ENCODE assay signal across 8 cellular contexts in genomic region chr7:130492519-130493274, GRCh38. TPM values are rescaled to one million over a fixed set of nuclear protein-coding genes. Genes with fewer than 3 reads are reported as not detected.
DNase-seq lines count a peak whose midpoint lies in the region; ATAC-seq, FAIRE-seq and TF ChIP-seq lines count a peak whose summit lies in the region.

No MANE protein-coding gene starts in this region.

- CTCF ChIA-PET in Calu3 (lab: Charles Lee), result no interaction called here

- DNase-seq in Calu3, result no peak
- peak; percentile 68 for DNase-seq in NCI-H69 (lab: John Stamatoyannopoulos, UW)
- peak; percentile 21 for DNase-seq in epithelial cell of esophagus (ENCODE audit: low read depth)
- no peak for DNase-seq in progenitor cell of endocrine pancreas (ENCODE audit: low spot score, unreplicated experiment)
- no peak for DNase-seq in DMS 273 (lab: John Stamatoyannopoulos, UW; ENCODE audit: unreplicated experiment)
- no peak for DNase-seq in frontal cortex (ENCODE audit: low spot score in 2 of 2)
- DNase-seq in DMS 273 treated with DMSO at 0.1 percent for 48 hours (lab: John Stamatoyannopoulos, UW), result no peak

- H3K27ac Mint-ChIP-seq in Calu3 (ENCODE audit: unreplicated experiment), result no peak overlapping the region
- H3K27ac Mint-ChIP-seq in progenitor cell of endocrine pancreas, result peak overlapping the region; percentile 93

- FAIRE-seq in frontal cortex (lab: Jason Lieb, UNC), result no peak

- H3K4me1 Mint-ChIP-seq in Calu3 (ENCODE audit: low read depth, unreplicated experiment) (peaks cover 24% of the 10 kb centered on the region), progenitor cell of endocrine pancreas (ENCODE audit: low read depth) (peaks cover 46% of the 10 kb centered on the region)

- intact Hi-C loops in Calu3 (cut with micrococcal nuclease; ENCODE audit: unreplicated experiment), result no loop called here

- H3K27me3 Mint-ChIP-seq in Calu3 (ENCODE audit: unreplicated experiment) (no peaks in the 10 kb centered on the region), progenitor cell of endocrine pancreas (peaks cover 3% of the 10 kb centered on the region)

- H3K4me3 ChIP-seq in epithelial cell of esophagus (ENCODE audit: low read length), result peak overlapping the region; percentile 49

- H3K4me3 Mint-ChIP-seq in Calu3 (ENCODE audit: low read depth, unreplicated experiment), result peak overlapping the region; percentile 69
- peak overlapping the region; percentile 96 for H3K4me3 Mint-ChIP-seq in progenitor cell of endocrine pancreas (ENCODE audit: low read depth)

- no peak for TF ChIP-seq CTCF in Calu3 (IDR thresholded peaks at IDR 0.05; ENCODE audit: unreplicated experiment)
- no peak for TF ChIP-seq CTCF in epithelial cell of esophagus (IDR thresholded peaks at IDR 0.05; ENCODE audit: insufficient read depth, low read depth, low read length, missing control alignments)
- TF ChIP-seq CTCF in progenitor cell of endocrine pancreas (IDR thresholded peaks at IDR 0.05; ENCODE audit: unreplicated experiment), result no peak

- H3K36me3 Mint-ChIP-seq in Calu3 (ENCODE audit: insufficient read depth, unreplicated experiment) (peaks cover 11% of the 10 kb centered on the region), progenitor cell of endocrine pancreas (ENCODE audit: insufficient read depth) (peaks cover 46% of the 10 kb centered on the region)

- no peaks in the 10 kb centered on the region for H3K9me3 Mint-ChIP-seq in Calu3 (ENCODE audit: low read depth, unreplicated experiment)
- H3K9me3 Mint-ChIP-seq in progenitor cell of endocrine pancreas (ENCODE audit: low read depth), result peaks cover 2% of the 10 kb centered on the region

- ATAC-seq in HG02610 (IDR thresholded peaks at IDR 0.05; ENCODE audit: unreplicated experiment), result no peak

- BruUV-seq in Calu3 (replicated peaks; lab: Mats Ljungman, UMichigan), result no TSS peak

RNA-seq across cellular contexts. Expression of gene MEST, which starts 0.8 kb away (rescaled TPM):
- total RNA-seq in Calu3 (2022) (62.6 and 76.1 TPM in 2 replicates), progenitor cell of endocrine pancreas (628 and 664 TPM in 2 replicates), frontal cortex (65.6 TPM)

RNA-seq across cellular contexts. Expression of gene CEP41, which starts 51.9 kb away (rescaled TPM):
- total RNA-seq in Calu3 (2022), result 21.6 and 22.4 TPM in 2 replicates
- total RNA-seq in progenitor cell of endocrine pancreas, result 29.3 and 31.8 TPM in 2 replicates
- total RNA-seq in frontal cortex, result 11.4 TPM

Comparison
In these comparisons a context has a peak if more than half of its experiments do, and no peak if none do; other contexts are left out.
1. DNase-seq: peak in NCI-H69 (single experiment) and epithelial cell of esophagus (single experiment); none in Calu3 (single experiment), progenitor cell of endocrine pancreas (single experiment), DMS 273 (single experiment), frontal cortex (0 of 2) and DMS 273 treated with DMSO at 0.1 percent for 48 hours (single experiment).